Comparison of ENCODE assay signal across 30 cellular contexts in genomic region chr11:42521994-42522393, GRCh38.
DNase-seq lines count a peak whose midpoint lies in the region; ATAC-seq and TF ChIP-seq lines count a peak whose summit lies in the region.
"Had no signal": no experiment of that assay in that cellular context is flagged by ENCODE, and none has a peak within 500 bp of the region (broad histone marks: within the 10 kb centered on the region; RNA-seq: fewer than 3 reads in every experiment).

No MANE protein-coding gene starts in this region.

- H3K4me1 ChIP-seq in mammary epithelial cell (ENCODE audit: insufficient read depth, low read length) (no peaks in the 10 kb centered on the region), mesendoderm (ENCODE audit: control insufficient read depth, low read depth, low read length) (no peaks in the 10 kb centered on the region)
- H3K4me1 ChIP-seq: left ventricle myocardium inferior, stomach, vagina had no signal

- ATAC-seq in GM18909 (IDR thresholded peaks at IDR 0.05; ENCODE audit: poor library complexity, unreplicated experiment) (no peak), HG02885 (IDR thresholded peaks at IDR 0.05; ENCODE audit: poor library complexity, unreplicated experiment) (no peak), HG03378 (IDR thresholded peaks at IDR 0.05; ENCODE audit: unreplicated experiment) (no peak)
- ATAC-seq: HCT116, right cardiac atrium, WTC11 had no signal

- 92% methylated on average over 4 of the region's 4 CpGs for whole genome bisulfite sequencing in mammary epithelial cell (ENCODE audit: low coverage, missing lambda C conversion rate)
- WGBS in mesendoderm (ENCODE audit: extremely low coverage, insufficient coverage, low lambda C conversion rate), result no CpG with 5 or more reads among the region's 4 CpGs

- H3K4me2 ChIP-seq in mammary epithelial cell (ENCODE audit: insufficient read depth, low read depth, low read length) (no peak overlapping the region), mesendoderm (ENCODE audit: low read length) (no peak overlapping the region)
- H3K4me2 ChIP-seq: BLaER1 had no signal

- no peak overlapping the region for H2AFZ ChIP-seq in mammary epithelial cell (ENCODE audit: low read depth, low read length)

- H3K27ac ChIP-seq in mammary epithelial cell (ENCODE audit: insufficient read depth, low read depth, low read length) (no peak overlapping the region), mesendoderm (ENCODE audit: low read depth, low read length) (no peak overlapping the region)
- H3K27ac ChIP-seq: BLaER1, epithelial cell of prostate, left ventricle myocardium inferior, neutrophil, stomach, vagina had no signal

- no peak overlapping the region for H4K5ac ChIP-seq in mesendoderm (ENCODE audit: low read length)

- BruUV-seq in mammary epithelial cell (replicated peaks; lab: Mats Ljungman, UMichigan), result no TSS peak

- no peak overlapping the region for H3K4ac ChIP-seq in mesendoderm (ENCODE audit: low read depth, low read length)

- H3K9ac ChIP-seq in mammary epithelial cell (ENCODE audit: insufficient read depth, low read length) (no peak overlapping the region), mesendoderm (ENCODE audit: low read length) (no peak overlapping the region)
- H3K9ac ChIP-seq: BLaER1 had no signal

- H3K23ac ChIP-seq in mesendoderm (ENCODE audit: low read length), result no peak overlapping the region

- no peak overlapping the region for H2BK5ac ChIP-seq in mesendoderm (ENCODE audit: low read length)

- dilution Hi-C loops in mammary epithelial cell (cut with HindIII; ENCODE audit: low sequenced_read_pairs), result no loop called here

- no peak overlapping the region for H3K18ac ChIP-seq in mesendoderm (ENCODE audit: low read length)

- no peak overlapping the region for H2AK5ac ChIP-seq in mesendoderm (ENCODE audit: low read length)

- H3K56ac ChIP-seq in mesendoderm (ENCODE audit: low read length), result no peak overlapping the region

- CTCF ChIA-PET in mammary epithelial cell (lab: Charles Lee; ENCODE audit: low non-redundant PET), result no interaction called here

- in situ Hi-C loops in mammary epithelial cell (cut with MboI; ENCODE audit: low sequenced_read_pairs in 2 of 2), result no loop called here

- H2BK120ac ChIP-seq in mesendoderm (ENCODE audit: low read depth, low read length), result no peak overlapping the region

- no peak for TF ChIP-seq CTCF in mammary epithelial cell (conservative IDR thresholded peaks at IDR 0.05 in 1 of 2, IDR thresholded peaks at IDR 0.05 in 1 of 2; ENCODE audit: extremely low read depth in 1 of 2, insufficient read depth in 1 of 2, low read depth in 1 of 2, low read length in 2 of 2)

- H3K4me3 ChIP-seq in mammary epithelial cell (replicated peaks in 1 of 3; ENCODE audit: insufficient read depth in 1 of 3, low read depth in 2 of 3, low read length in 3 of 3) (no peak overlapping the region), mesendoderm (ENCODE audit: low read length) (no peak overlapping the region)
- H3K4me3 ChIP-seq: BLaER1, left ventricle myocardium inferior, stomach, vagina had no signal

- no peaks in the 10 kb centered on the region for H3K9me3 ChIP-seq in mammary epithelial cell (replicated peaks; ENCODE audit: insufficient read depth, low read length)
- H3K9me3 ChIP-seq: BLaER1, neutrophil, stomach, vagina had no signal

- H2BK15ac ChIP-seq in mesendoderm (replicated peaks; ENCODE audit: low read depth), result no peak overlapping the region

- H4K8ac ChIP-seq in mesendoderm (ENCODE audit: low read depth, low read length), result no peak overlapping the region

- H3K79me1 ChIP-seq in mesendoderm (ENCODE audit: low read length), result no peaks in the 10 kb centered on the region

- H3K79me2 ChIP-seq in mammary epithelial cell (ENCODE audit: insufficient read depth, low read length) (no peaks in the 10 kb centered on the region), mesendoderm (ENCODE audit: control insufficient read depth, insufficient read depth, low read length) (no peaks in the 10 kb centered on the region)

- intact Hi-C loops in mammary epithelial cell (cut with micrococcal nuclease), result loop anchor here (5.0 kb wide), 1 partner anchor 910 kb away; no protein-coding TSS in a partner anchor

- no peaks in the 10 kb centered on the region for H3K36me3 ChIP-seq in mammary epithelial cell (ENCODE audit: insufficient read depth, low read length)
- no peaks in the 10 kb centered on the region for H3K36me3 ChIP-seq in mesendoderm (ENCODE audit: control insufficient read depth, insufficient read depth, low read length)
- H3K36me3 ChIP-seq: BLaER1, left ventricle myocardium inferior, neutrophil, stomach, vagina had no signal

- DNase-seq in COLO829 (ENCODE audit: low spot score), result peak; percentile 72
- DNase-seq in M059J (ENCODE audit: low read depth), result peak; percentile 26
- peak; percentile 31 for DNase-seq in mammary epithelial cell
- peak; percentile 3 for DNase-seq in mesendoderm
- DNase-seq in NCI-H2029 treated with DMSO at 0.1 percent for 48 hours (lab: John Stamatoyannopoulos, UW), result no peak
- DNase-seq: activated CD4-positive, alpha-beta T cell treated with anti-CD3 and anti-CD28 coated beads, Interleukin-2, amount 10 ng/mL, durations not matched to agents 7 days and 5 days; activated effector memory CD4-positive, alpha-beta T cell treated with Interleukin-2 at 50 U/mL for 16 hours; cortex of kidney; DMS79; effector memory CD4-positive, alpha-beta T cell; GDM1; glutamatergic neuron; left ventricle myocardium inferior; NCI-H1105 treated with DMSO at 0.1 percent for 48 hours; NCI-H187 treated with DMSO at 0.1 percent for 48 hours; NCI-H526; right cardiac atrium; SHP77 treated with DMSO at 0.1 percent for 48 hours; stimulated activated CD4-positive, alpha-beta T cell treated with anti-CD3 and anti-CD28 coated beads, Interleukin-4, amount 100 ng/mL, for 1 hour; stomach; SW 1271 had no signal

- no peaks in the 10 kb centered on the region for H4K20me1 ChIP-seq in mammary epithelial cell (ENCODE audit: insufficient read depth, low read length)
- H4K20me1 ChIP-seq: BLaER1 had no signal

- no peaks in the 10 kb centered on the region for H3K27me3 ChIP-seq in mammary epithelial cell (ENCODE audit: insufficient read depth, low read length)
- no peaks in the 10 kb centered on the region for H3K27me3 ChIP-seq in mesendoderm (ENCODE audit: insufficient read depth, low read length, poor library complexity)
- H3K27me3 ChIP-seq: BLaER1, neutrophil, stomach, vagina had no signal
